Comparison of ENCODE assay signal across 7 cellular contexts in the genomic region with DNA sequence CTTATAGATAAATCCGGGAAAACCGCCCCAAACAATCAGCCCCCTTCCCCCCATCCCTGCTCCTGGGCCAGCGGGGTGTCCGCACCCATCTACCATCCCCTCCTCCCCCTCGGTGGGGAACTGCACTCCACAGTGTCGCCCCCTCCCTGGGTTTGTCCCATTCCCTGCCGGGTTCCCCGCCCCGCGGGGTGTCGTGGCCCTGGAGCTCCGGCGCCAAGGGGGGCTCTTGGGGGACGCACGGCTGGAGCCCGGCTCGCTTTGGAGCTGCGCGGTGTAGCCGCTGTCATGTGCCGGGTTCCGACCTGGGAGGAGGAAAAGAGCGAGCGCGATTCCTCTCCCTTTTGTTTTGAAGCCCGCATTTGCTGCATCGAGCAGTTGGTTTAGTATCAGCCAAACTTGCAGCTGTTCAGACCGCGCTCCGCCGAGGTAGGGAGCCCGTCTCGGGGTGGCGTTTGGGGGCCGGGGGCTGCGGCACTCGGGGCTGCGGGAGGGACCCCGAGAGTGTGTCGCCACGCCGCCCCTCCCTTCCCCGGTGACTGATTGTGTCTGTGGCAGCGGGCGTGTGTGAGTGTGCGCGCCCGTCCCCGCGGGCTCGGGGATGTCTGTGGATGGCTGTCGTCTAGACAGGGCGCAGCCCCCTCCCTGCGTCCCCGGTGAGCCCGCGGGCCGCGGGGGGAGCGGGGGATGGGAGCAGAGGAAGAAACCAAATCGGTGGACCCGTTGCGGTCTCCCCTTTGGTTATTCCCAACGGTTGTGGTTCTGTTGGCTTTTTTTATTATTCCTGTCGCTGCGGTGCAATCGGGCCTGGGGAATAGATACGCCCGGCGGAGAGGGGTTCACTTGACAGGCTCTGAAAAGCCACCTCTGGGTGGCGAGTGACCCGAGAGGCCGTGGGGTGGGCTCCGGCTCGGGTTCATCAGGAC. TPM values are rescaled to one million over a fixed set of nuclear protein-coding genes. Genes with fewer than 3 reads are reported as not detected.
A peak's percentile ranks its signal among the peaks of the same experiment; 100 is the strongest.
DNase-seq lines count a peak whose midpoint lies in the region; ATAC-seq, FAIRE-seq and TF ChIP-seq lines count a peak whose summit lies in the region.

No MANE protein-coding gene starts in this region.

- no peaks in the 10 kb centered on the region for H3K27me3 ChIP-seq in stomach smooth muscle (ENCODE audit: control insufficient read depth in 1 of 2, insufficient read depth in 2 of 2, low read length in 2 of 2)

- no peaks in the 10 kb centered on the region for H3K9me3 ChIP-seq in stomach smooth muscle (ENCODE audit: control insufficient read depth in 2 of 2, low read length in 2 of 2)

- no peak for FAIRE-seq in GM19239 (lab: Jason Lieb, UNC)

- no peaks in the 10 kb centered on the region for H3K36me3 ChIP-seq in stomach smooth muscle (ENCODE audit: control insufficient read depth in 2 of 2, insufficient read depth in 2 of 2, low read length in 2 of 2)

- H3K27ac ChIP-seq in stomach smooth muscle (ENCODE audit: low read length) = peak overlapping the region; percentile 87

- no peak for ATAC-seq in HG03095 (IDR thresholded peaks at IDR 0.05; ENCODE audit: unreplicated experiment)

- TF ChIP-seq CTCF in epithelial cell of proximal tubule (conservative IDR thresholded peaks at IDR 0.05; ENCODE audit: low read depth, low read length) = no peak

- H3K4me1 ChIP-seq in stomach smooth muscle (ENCODE audit: control insufficient read depth, insufficient read depth, low read length) = peaks cover 17% of the 10 kb centered on the region

- peak overlapping the region; percentile 84 to 88 for H3K9ac ChIP-seq in stomach smooth muscle (ENCODE audit: low read length in 2 of 2)

- peak; percentile 32 for DNase-seq in GM19239 (ENCODE audit: insufficient read length, low spot score)
- DNase-seq in NCI-H345 treated with DMSO at 0.1 percent for 48 hours (lab: John Stamatoyannopoulos, UW; ENCODE audit: unreplicated experiment) = peak; percentile 37
- peak; percentile 19 for DNase-seq in activated T-cell treated with anti-CD3 and anti-CD28 coated beads for 48 hours (ENCODE audit: low read depth)
- DNase-seq in epithelial cell of proximal tubule (ENCODE audit: low read depth) = no peak
- peak; percentile 55 for DNase-seq in midbrain (lab: John Stamatoyannopoulos, UW)

- peak overlapping the region; percentile 94 for H3K4me3 ChIP-seq in epithelial cell of proximal tubule (ENCODE audit: low read depth, low read length)
- peak overlapping the region; percentile 67 to 90 for H3K4me3 ChIP-seq in stomach smooth muscle (ENCODE audit: low read length in 2 of 2)

RNA-seq across cellular contexts. Expression of a gene that starts 0.8 kb away (rescaled TPM):
- total RNA-seq in epithelial cell of proximal tubule = 12.9 and 21.2 TPM in 2 replicates
